ENCODE assay signal across 1 cellular context in genomic region chr18:25503567-25504081, GRCh38.
TF ChIP-seq lines count a peak whose summit lies in the region.

No MANE protein-coding gene starts in this region.

TF ChIP-seq in GM23338, 12 proteins besides CTCF, POLR2A, EP300 and RAD21 (continued from another document):
- no peak for TF ChIP-seq REST (IDR thresholded peaks at IDR 0.05; ENCODE audit: unreplicated experiment)
- no peak for TF ChIP-seq EZH2 (IDR thresholded peaks at IDR 0.05; ENCODE audit: low read depth, unreplicated experiment)
- TF ChIP-seq ZNF462 (CRISPR knock-in tag; IDR thresholded peaks at IDR 0.05) = no peak
TF ChIP-seq in GM23338: peak in this region for 2.
